Comparison of ENCODE assay signal across 12 cellular contexts in genomic region chr10:132388901-132389630, GRCh38. TPM values are rescaled to one million over a fixed set of nuclear protein-coding genes. Genes with fewer than 3 reads are reported as not detected.
A peak's percentile ranks its signal among the peaks of the same experiment; 100 is the strongest.
DNase-seq lines count a peak whose midpoint lies in the region; ATAC-seq and TF ChIP-seq lines count a peak whose summit lies in the region.
"Had no signal": no experiment of that assay in that cellular context is flagged by ENCODE, and none has a peak within 500 bp of the region (broad histone marks: within the 10 kb centered on the region; RNA-seq: fewer than 3 reads in every experiment).

No MANE protein-coding gene starts in this region.

- CTCF ChIA-PET in activated CD4-positive, alpha-beta memory T cell treated with anti-CD3 and anti-CD28 coated beads for 36 hours (lab: Charles Lee), result no interaction called here
- CTCF ChIA-PET in activated CD4-positive, alpha-beta memory T cell treated with anti-CD3 and anti-CD28 coated beads, Interleukin-2, amount 10 ng/mL, durations not matched to agents 7 days and 5 days (lab: Charles Lee), result no interaction called here

- H3K36me3 ChIP-seq in Peyer's patch (no peaks in the 10 kb centered on the region), subcutaneous abdominal adipose tissue (ENCODE audit: control insufficient read depth in 5 of 5, insufficient read depth in 5 of 5, low read length in 5 of 5) (no peaks in the 10 kb centered on the region)

- no peaks in the 10 kb centered on the region for H3K36me3 Mint-ChIP-seq in activated CD4-positive, alpha-beta memory T cell treated with anti-CD3 and anti-CD28 coated beads for 36 hours
- no peaks in the 10 kb centered on the region for H3K36me3 Mint-ChIP-seq in activated CD4-positive, alpha-beta memory T cell treated with anti-CD3 and anti-CD28 coated beads, Interleukin-2, amount 10 ng/mL, durations not matched to agents 7 days and 5 days (ENCODE audit: low read depth)
- H3K36me3 Mint-ChIP-seq: brain had no signal

- ATAC-seq in HG02763 (IDR thresholded peaks at IDR 0.05; ENCODE audit: unreplicated experiment), result no peak

- TF ChIP-seq POLR2A in Peyer's patch (IDR thresholded peaks at IDR 0.05), result no peak

- H3K27ac Mint-ChIP-seq in activated CD4-positive, alpha-beta memory T cell treated with anti-CD3 and anti-CD28 coated beads for 36 hours, result peak overlapping the region; percentile 50
- no peak overlapping the region for H3K27ac Mint-ChIP-seq in activated CD4-positive, alpha-beta memory T cell treated with anti-CD3 and anti-CD28 coated beads, Interleukin-2, amount 10 ng/mL, durations not matched to agents 7 days and 5 days
- H3K27ac Mint-ChIP-seq: brain had no signal

- H3K4me3 ChIP-seq in Peyer's patch, result no peak overlapping the region
- H3K4me3 ChIP-seq in subcutaneous abdominal adipose tissue (ENCODE audit: low read depth in 1 of 5, low read length in 5 of 5), result peak overlapping the region in 1 of 5 donors; percentile 40

- POLR2A ChIA-PET in activated CD4-positive, alpha-beta memory T cell treated with anti-CD3 and anti-CD28 coated beads for 36 hours (lab: Charles Lee), result interaction anchor here (1.4 kb wide), 1 partner anchor 58 kb away, joined by 3 read pairs; no protein-coding TSS in a partner anchor
- POLR2A ChIA-PET in activated CD4-positive, alpha-beta memory T cell treated with anti-CD3 and anti-CD28 coated beads, Interleukin-2, amount 10 ng/mL, durations not matched to agents 7 days and 5 days (lab: Charles Lee), result interaction anchor here (1.0 kb wide), 1 partner anchor 58 kb away, joined by 6 read pairs; no protein-coding TSS in a partner anchor

- no peak for TF ChIP-seq CTCF in Peyer's patch (IDR thresholded peaks at IDR 0.05)

- peak overlapping the region in 1 of 4 donors; percentile 25 for H3K27ac ChIP-seq in Peyer's patch
- peak overlapping the region; percentile 72 for H3K27ac ChIP-seq in subcutaneous abdominal adipose tissue (ENCODE audit: low read depth, low read length)

- peaks cover 3% of the 10 kb centered on the region for H3K4me1 Mint-ChIP-seq in activated CD4-positive, alpha-beta memory T cell treated with anti-CD3 and anti-CD28 coated beads for 36 hours (ENCODE audit: low read depth)
- peaks cover 3% of the 10 kb centered on the region for H3K4me1 Mint-ChIP-seq in activated CD4-positive, alpha-beta memory T cell treated with anti-CD3 and anti-CD28 coated beads, Interleukin-2, amount 10 ng/mL, durations not matched to agents 7 days and 5 days

- H3K9ac ChIP-seq in subcutaneous abdominal adipose tissue (ENCODE audit: low read length in 5 of 5), result peak overlapping the region in 1 of 5 donors; percentile 4

- H3K4me3 Mint-ChIP-seq in activated CD4-positive, alpha-beta memory T cell treated with anti-CD3 and anti-CD28 coated beads for 36 hours, result peak overlapping the region; percentile 23
- no peak overlapping the region for H3K4me3 Mint-ChIP-seq in activated CD4-positive, alpha-beta memory T cell treated with anti-CD3 and anti-CD28 coated beads, Interleukin-2, amount 10 ng/mL, durations not matched to agents 7 days and 5 days
- H3K4me3 Mint-ChIP-seq: B cell, brain had no signal

- H3K27me3 Mint-ChIP-seq in activated CD4-positive, alpha-beta memory T cell treated with anti-CD3 and anti-CD28 coated beads for 36 hours, result peaks cover 2% of the 10 kb centered on the region
- H3K27me3 Mint-ChIP-seq in activated CD4-positive, alpha-beta memory T cell treated with anti-CD3 and anti-CD28 coated beads, Interleukin-2, amount 10 ng/mL, durations not matched to agents 7 days and 5 days, result no peaks in the 10 kb centered on the region
- H3K27me3 Mint-ChIP-seq: B cell had no signal

- intact Hi-C loops in activated CD4-positive, alpha-beta memory T cell treated with anti-CD3 and anti-CD28 coated beads for 36 hours (cut with micrococcal nuclease), result loop anchor here (1.0 to 5.0 kb wide), 2 partner anchors 57 to 148 kb away; partner anchors contain the start of gene INPP5A

- H3K4me1 ChIP-seq in Peyer's patch (peaks cover 0 to 14% (median 12%) of the 10 kb centered on the region in 4 donors), subcutaneous abdominal adipose tissue (ENCODE audit: control insufficient read depth in 5 of 5, insufficient read depth in 5 of 5, low read length in 5 of 5) (peaks cover 4 to 46% (median 23%) of the 10 kb centered on the region in 5 donors)

- H3K9me3 ChIP-seq in Peyer's patch (no peaks in the 10 kb centered on the region), subcutaneous abdominal adipose tissue (ENCODE audit: control insufficient read depth in 5 of 5, low read length in 5 of 5) (no peaks in the 10 kb centered on the region)

- peak; percentile 54 for DNase-seq in activated CD4-positive, alpha-beta memory T cell treated with anti-CD3 and anti-CD28 coated beads for 36 hours
- DNase-seq in activated CD4-positive, alpha-beta memory T cell treated with anti-CD3 and anti-CD28 coated beads, Interleukin-2, amount 10 ng/mL, durations not matched to agents 7 days and 5 days, result no peak
- DNase-seq in Peyer's patch (peak; percentile 15 to 63 (median 57)), iPS-NIHi11 (ENCODE audit: low spot score) (peak; percentile 83), NCI-H1105 (lab: John Stamatoyannopoulos, UW) (no peak), SIG-M5 (lab: John Stamatoyannopoulos, UW) (no peak)
- DNase-seq: NCI-H748 treated with DMSO at 0.1 percent for 48 hours; stimulated activated CD4-positive, alpha-beta T cell treated with anti-CD3 and anti-CD28 coated beads, Interleukin-4, amount 100 ng/mL, for 1 hour had no signal

- peaks cover 7% of the 10 kb centered on the region for H3K9me3 Mint-ChIP-seq in activated CD4-positive, alpha-beta memory T cell treated with anti-CD3 and anti-CD28 coated beads for 36 hours
- peaks cover 6% of the 10 kb centered on the region for H3K9me3 Mint-ChIP-seq in activated CD4-positive, alpha-beta memory T cell treated with anti-CD3 and anti-CD28 coated beads, Interleukin-2, amount 10 ng/mL, durations not matched to agents 7 days and 5 days

- H3K27me3 ChIP-seq in Peyer's patch, result no peaks in the 10 kb centered on the region
- no peaks in the 10 kb centered on the region for H3K27me3 ChIP-seq in subcutaneous abdominal adipose tissue (ENCODE audit: control insufficient read depth in 5 of 5, insufficient read depth in 4 of 5, low read length in 5 of 5)

RNA-seq across cellular contexts. Expression of gene PWWP2B, which starts 7.9 kb away (rescaled TPM):
- total RNA-seq in activated CD4-positive, alpha-beta memory T cell treated with anti-CD3 and anti-CD28 coated beads for 36 hours, result 1 to 10 TPM; 3.0 to 3.1 TPM
- 1 to 10 TPM; 5.5 to 6.3 TPM for total RNA-seq in activated CD4-positive, alpha-beta memory T cell treated with anti-CD3 and anti-CD28 coated beads, Interleukin-2, amount 10 ng/mL, durations not matched to agents 7 days and 5 days
- 10 to 100 TPM; 11.4 to 19.2 (median 15.1) TPM for total RNA-seq in Peyer's patch

RNA-seq across cellular contexts. Expression of gene LRRC27, which starts 57.1 kb away (rescaled TPM):
- total RNA-seq in activated CD4-positive, alpha-beta memory T cell treated with anti-CD3 and anti-CD28 coated beads for 36 hours, result 1 to 10 TPM; 2.5 to 2.8 TPM
- 1 to 10 TPM; 3.3 to 3.9 TPM for total RNA-seq in activated CD4-positive, alpha-beta memory T cell treated with anti-CD3 and anti-CD28 coated beads, Interleukin-2, amount 10 ng/mL, durations not matched to agents 7 days and 5 days
- total RNA-seq in Peyer's patch, result 10 to 100 TPM in 3 of 4 donors, 1 to 10 TPM in 1; 5.1 to 22.3 (median 18.5) TPM

Comparison
In these comparisons a context has a peak if more than half of its experiments do, and no peak if none do; other contexts are left out.
1. DNase-seq: peak in activated CD4-positive, alpha-beta memory T cell treated with anti-CD3 and anti-CD28 coated beads for 36 hours (single experiment), Peyer's patch (3 of 3) and iPS-NIHi11 (single experiment); none in activated CD4-positive, alpha-beta memory T cell treated with anti-CD3 and anti-CD28 coated beads, Interleukin-2, amount 10 ng/mL, durations not matched to agents 7 days and 5 days (single experiment), NCI-H1105 (single experiment) and SIG-M5 (single experiment).